1 cellular context compared by ENCODE assay signal in the genomic region with DNA sequence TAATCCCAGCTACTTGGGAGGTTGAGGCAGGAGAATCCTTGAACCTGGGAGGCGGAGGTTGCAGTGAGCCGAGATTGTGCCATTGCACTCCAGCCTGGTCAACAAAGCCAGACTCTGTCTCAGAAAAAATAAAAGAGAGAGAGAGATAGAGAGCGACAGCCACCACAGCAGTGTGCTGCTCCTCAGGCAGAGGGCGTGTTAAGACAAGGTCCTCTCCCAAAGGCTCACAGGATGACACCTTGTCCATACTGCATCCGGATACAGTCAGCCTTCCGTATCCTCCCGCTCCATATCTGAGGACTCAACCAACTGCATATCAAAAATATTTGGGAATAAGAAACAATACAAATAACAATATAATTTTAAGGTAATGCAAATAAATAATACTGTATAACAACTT.
TF ChIP-seq lines count a peak whose summit lies in the region.

No MANE protein-coding gene starts in this region.

TF ChIP-seq in H1, 55 proteins besides CTCF, POLR2A, EP300 and RAD21:
- TF ChIP-seq RNF2 (IDR thresholded peaks at IDR 0.05; ENCODE audit: borderline replicate concordance, low read depth, low read length, missing control alignments, poor library complexity, severe bottlenecking) (no peak), TEAD4 (IDR thresholded peaks at IDR 0.05; ENCODE audit: low read depth, low read length) (no peak), RBBP5 (IDR thresholded peaks at IDR 0.05; ENCODE audit: borderline replicate concordance, low read depth, low read length) (no peak), CREB1 (IDR thresholded peaks at IDR 0.05) (no peak), TBP (IDR thresholded peaks at IDR 0.05; ENCODE audit: low read depth, low read length) (no peak), CHD2 (IDR thresholded peaks at IDR 0.05; ENCODE audit: low read length) (no peak), SIN3A (conservative IDR thresholded peaks at IDR 0.05 in 1 of 2, IDR thresholded peaks at IDR 0.05 in 1 of 2; ENCODE audit: low read depth in 1 of 2, low read length in 2 of 2) (no peak), CBX5 (IDR thresholded peaks at IDR 0.05; ENCODE audit: low read depth, low read length) (no peak), FOSL1 (IDR thresholded peaks at IDR 0.05; ENCODE audit: insufficient read depth, low read depth, low read length) (no peak), KDM5A (IDR thresholded peaks at IDR 0.05; ENCODE audit: low read length) (no peak), NANOG (IDR thresholded peaks at IDR 0.05; ENCODE audit: insufficient read depth, low read depth, low read length, poor library complexity, severe bottlenecking) (no peak), JUN (IDR thresholded peaks at IDR 0.05; ENCODE audit: low read depth, low read length) (no peak), BACH1 (IDR thresholded peaks at IDR 0.05; ENCODE audit: low read length) (no peak), SP1 (IDR thresholded peaks at IDR 0.05; ENCODE audit: low read depth, low read length) (no peak), GTF2F1 (IDR thresholded peaks at IDR 0.05; ENCODE audit: borderline replicate concordance, low read depth, low read length) (no peak)
- TF ChIP-seq, protein P1, sequence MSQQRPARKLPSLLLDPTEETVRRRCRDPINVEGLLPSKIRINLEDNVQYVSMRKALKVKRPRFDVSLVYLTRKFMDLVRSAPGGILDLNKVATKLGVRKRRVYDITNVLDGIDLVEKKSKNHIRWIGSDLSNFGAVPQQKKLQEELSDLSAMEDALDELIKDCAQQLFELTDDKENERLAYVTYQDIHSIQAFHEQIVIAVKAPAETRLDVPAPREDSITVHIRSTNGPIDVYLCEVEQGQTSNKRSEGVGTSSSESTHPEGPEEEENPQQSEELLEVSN (IDR thresholded peaks at IDR 0.05) = no peak
